21 cellular contexts compared by ENCODE assay signal in the genomic region with DNA sequence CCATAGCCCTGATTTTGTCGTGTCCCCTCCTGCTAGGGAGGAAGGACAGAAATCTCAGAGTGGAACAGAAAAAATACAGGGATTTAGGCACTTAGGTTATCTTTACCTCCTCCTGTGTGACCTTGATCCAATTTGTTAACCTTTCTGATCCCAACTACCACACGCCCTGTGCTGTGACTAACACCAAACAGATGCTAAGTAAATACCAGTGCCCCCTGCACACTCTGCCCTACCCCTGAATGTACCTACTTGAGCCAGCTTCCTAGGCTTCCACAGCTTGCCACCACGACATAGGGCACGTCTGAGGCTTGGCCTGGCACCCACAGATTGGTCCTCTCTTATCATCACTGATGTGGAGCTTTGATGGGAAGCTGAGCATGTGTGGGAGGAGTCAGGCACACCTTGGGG. TPM values are rescaled to one million over a fixed set of nuclear protein-coding genes. Genes with fewer than 3 reads are reported as not detected.
DNase-seq lines count a peak whose midpoint lies in the region; ATAC-seq and TF ChIP-seq lines count a peak whose summit lies in the region.
"Had no signal": no experiment of that assay in that cellular context is flagged by ENCODE, and none has a peak within 500 bp of the region (broad histone marks: within the 10 kb centered on the region; RNA-seq: fewer than 3 reads in every experiment).

No MANE protein-coding gene starts in this region.

- no peaks in the 10 kb centered on the region for H3F3A ChIP-seq in Loucy (ENCODE audit: low read depth)

- H3K4me1 ChIP-seq in Loucy (ENCODE audit: insufficient read depth, low read length, poor library complexity, severe bottlenecking) (peaks cover 49% of the 10 kb centered on the region), gastrocnemius medialis (peaks cover 72 to 84% of the 10 kb centered on the region in 2 donors)
- H3K4me1 ChIP-seq: left lung had no signal

- H4K20me1 ChIP-seq in Loucy (ENCODE audit: insufficient read depth, low read length, poor library complexity, severe bottlenecking) = no peaks in the 10 kb centered on the region

- H3K36me3 Mint-ChIP-seq in activated naive CD4-positive, alpha-beta T cell treated with anti-CD3 and anti-CD28 coated beads, Interleukin-2, amount 10 ng/mL, durations not matched to agents 7 days and 5 days = peaks cover 19% of the 10 kb centered on the region
- no peaks in the 10 kb centered on the region for H3K36me3 Mint-ChIP-seq in activated naive CD4-positive, alpha-beta T cell treated with anti-CD3 and anti-CD28 coated beads for 36 hours (ENCODE audit: low read depth)
- H3K36me3 Mint-ChIP-seq in activated T-helper 17 cell treated with anti-CD3 and anti-CD28 coated beads, Interleukin-2, amount 50 U/mL, for 72 hours (ENCODE audit: low read depth) = no peaks in the 10 kb centered on the region
- H3K36me3 Mint-ChIP-seq: CD4-positive, alpha-beta memory T cell had no signal

- no peak overlapping the region for H3K4me2 ChIP-seq in Loucy (ENCODE audit: low read depth, low read length, poor library complexity, severe bottlenecking)

- peak overlapping the region; percentile 98 to 99 (median 98) for H3K27ac ChIP-seq in gastrocnemius medialis
- H3K27ac ChIP-seq: left lung, SJSA1 had no signal

- no peak overlapping the region for H3K4me3 ChIP-seq in Loucy (ENCODE audit: low read length, poor library complexity, severe bottlenecking)
- no peak overlapping the region for H3K4me3 ChIP-seq in gastrocnemius medialis
- H3K4me3 ChIP-seq: left lung, SJSA1, thoracic aorta had no signal

- no peak for TF ChIP-seq POLR2A in gastrocnemius medialis (IDR thresholded peaks at IDR 0.05)

- no peaks in the 10 kb centered on the region for H3K27me3 ChIP-seq in Loucy (ENCODE audit: insufficient read depth, low read length, poor library complexity, severe bottlenecking)
- no peaks in the 10 kb centered on the region for H3K27me3 ChIP-seq in gastrocnemius medialis
- H3K27me3 ChIP-seq: SJSA1 had no signal

- H3K9me3 Mint-ChIP-seq in activated naive CD4-positive, alpha-beta T cell treated with anti-CD3 and anti-CD28 coated beads, Interleukin-2, amount 10 ng/mL, durations not matched to agents 7 days and 5 days = peaks cover 12% of the 10 kb centered on the region
- H3K9me3 Mint-ChIP-seq in activated naive CD4-positive, alpha-beta T cell treated with anti-CD3 and anti-CD28 coated beads for 36 hours = no peaks in the 10 kb centered on the region
- no peaks in the 10 kb centered on the region for H3K9me3 Mint-ChIP-seq in activated T-helper 17 cell treated with anti-CD3 and anti-CD28 coated beads, Interleukin-2, amount 50 U/mL, for 72 hours
- H3K9me3 Mint-ChIP-seq: CD4-positive, alpha-beta memory T cell had no signal

- H3K4me3 Mint-ChIP-seq in activated naive CD4-positive, alpha-beta T cell treated with anti-CD3 and anti-CD28 coated beads, Interleukin-2, amount 10 ng/mL, durations not matched to agents 7 days and 5 days = no peak overlapping the region
- H3K4me3 Mint-ChIP-seq in activated naive CD4-positive, alpha-beta T cell treated with anti-CD3 and anti-CD28 coated beads for 36 hours = no peak overlapping the region
- peak overlapping the region; percentile 76 for H3K4me3 Mint-ChIP-seq in activated T-helper 17 cell treated with anti-CD3 and anti-CD28 coated beads, Interleukin-2, amount 50 U/mL, for 72 hours
- H3K4me3 Mint-ChIP-seq: B cell; CD4-positive, alpha-beta memory T cell; endodermal cell had no signal

- H3K27me3 Mint-ChIP-seq in activated naive CD4-positive, alpha-beta T cell treated with anti-CD3 and anti-CD28 coated beads, Interleukin-2, amount 10 ng/mL, durations not matched to agents 7 days and 5 days = no peaks in the 10 kb centered on the region
- no peaks in the 10 kb centered on the region for H3K27me3 Mint-ChIP-seq in activated naive CD4-positive, alpha-beta T cell treated with anti-CD3 and anti-CD28 coated beads for 36 hours (ENCODE audit: low read depth)
- H3K27me3 Mint-ChIP-seq in activated T-helper 17 cell treated with anti-CD3 and anti-CD28 coated beads, Interleukin-2, amount 50 U/mL, for 72 hours = peaks cover 5% of the 10 kb centered on the region

- intact Hi-C loops in activated naive CD4-positive, alpha-beta T cell treated with anti-CD3 and anti-CD28 coated beads for 36 hours (cut with micrococcal nuclease) = no loop called here
- intact Hi-C loops in gastrocnemius medialis (cut with DNase I; ENCODE audit: low total_unique reads) = no loop called here

- H3K9me2 ChIP-seq in Loucy (replicated peaks; ENCODE audit: low read depth, low read length) = no peaks in the 10 kb centered on the region

- TF ChIP-seq CTCF in Loucy (conservative IDR thresholded peaks at IDR 0.05; ENCODE audit: low read length) = no peak
- no peak for TF ChIP-seq CTCF in gastrocnemius medialis (IDR thresholded peaks at IDR 0.05 in 4 of 5, conservative IDR thresholded peaks at IDR 0.05 in 1 of 5)

- H3K4me1 Mint-ChIP-seq in activated naive CD4-positive, alpha-beta T cell treated with anti-CD3 and anti-CD28 coated beads, Interleukin-2, amount 10 ng/mL, durations not matched to agents 7 days and 5 days = peaks cover 64% of the 10 kb centered on the region
- H3K4me1 Mint-ChIP-seq in activated naive CD4-positive, alpha-beta T cell treated with anti-CD3 and anti-CD28 coated beads for 36 hours (ENCODE audit: low read depth) = peaks cover 17% of the 10 kb centered on the region
- H3K4me1 Mint-ChIP-seq in activated T-helper 17 cell treated with anti-CD3 and anti-CD28 coated beads, Interleukin-2, amount 50 U/mL, for 72 hours = peaks cover 21% of the 10 kb centered on the region
- H3K4me1 Mint-ChIP-seq: B cell had no signal

- H3K79me2 ChIP-seq in Loucy (ENCODE audit: insufficient read depth, low read length) = no peaks in the 10 kb centered on the region; the same call in 1 of the 2 replicates

- no peak overlapping the region for H2AFZ ChIP-seq in Loucy (ENCODE audit: low read length)

- no peak for ATAC-seq in activated T-helper 17 cell treated with anti-CD3 and anti-CD28 coated beads, Interleukin-2, amount 50 U/mL, for 72 hours (replicated peaks)
- no peak for ATAC-seq in gastrocnemius medialis
- no peak for ATAC-seq in HG02852 (IDR thresholded peaks at IDR 0.05; ENCODE audit: unreplicated experiment)
- ATAC-seq: left lung had no signal

- no peak for DNase-seq in activated naive CD4-positive, alpha-beta T cell treated with anti-CD3 and anti-CD28 coated beads, Interleukin-2, amount 10 ng/mL, durations not matched to agents 7 days and 5 days
- no peak for DNase-seq in activated naive CD4-positive, alpha-beta T cell treated with anti-CD3 and anti-CD28 coated beads for 36 hours
- DNase-seq in gastrocnemius medialis = no peak
- DNase-seq in COLO829 (ENCODE audit: low spot score) = no peak
- DNase-seq: ACHN; activated gamma-delta T cell treated with Interleukin-2 at 50 U/mL for 16 hours; CD4-positive, alpha-beta memory T cell; dermis blood vessel endothelial cell; endodermal cell; glutamatergic neuron; left lung; NCI-H748 treated with DMSO at 0.1 percent for 48 hours; small intestine; stimulated activated naive CD4-positive, alpha-beta T cell treated with Interleukin-2 at 50 U/mL for 16 hours had no signal

- CTCF ChIA-PET in activated naive CD4-positive, alpha-beta T cell treated with anti-CD3 and anti-CD28 coated beads, Interleukin-2, amount 10 ng/mL, durations not matched to agents 7 days and 5 days (lab: Charles Lee) = interaction anchor here (1.0 to 4.7 kb wide), 3 partner anchors 22 to 288 kb away, joined by 3 to 19 read pairs (median 3); no protein-coding TSS in a partner anchor
- CTCF ChIA-PET in activated naive CD4-positive, alpha-beta T cell treated with anti-CD3 and anti-CD28 coated beads for 36 hours (lab: Charles Lee) = no interaction called here

- peak overlapping the region; percentile 39 for H3K27ac Mint-ChIP-seq in activated naive CD4-positive, alpha-beta T cell treated with anti-CD3 and anti-CD28 coated beads, Interleukin-2, amount 10 ng/mL, durations not matched to agents 7 days and 5 days
- no peak overlapping the region for H3K27ac Mint-ChIP-seq in activated naive CD4-positive, alpha-beta T cell treated with anti-CD3 and anti-CD28 coated beads for 36 hours
- H3K27ac Mint-ChIP-seq in activated T-helper 17 cell treated with anti-CD3 and anti-CD28 coated beads, Interleukin-2, amount 50 U/mL, for 72 hours = peak overlapping the region; percentile 98
- H3K27ac Mint-ChIP-seq: B cell; CD4-positive, alpha-beta memory T cell; endodermal cell; progenitor cell of endocrine pancreas had no signal

- no peaks in the 10 kb centered on the region for H3K9me3 ChIP-seq in Loucy (ENCODE audit: insufficient read depth, low read depth, low read length)
- no peaks in the 10 kb centered on the region for H3K9me3 ChIP-seq in gastrocnemius medialis
- H3K9me3 ChIP-seq: left lung, SJSA1, thoracic aorta had no signal

- in situ Hi-C loops in gastrocnemius medialis (cut with MboI; ENCODE audit: low sequenced_read_pairs in 4 of 4) = no loop called here

- peak overlapping the region; percentile 42 for H3K9ac ChIP-seq in Loucy (ENCODE audit: low read depth, low read length, poor library complexity, severe bottlenecking)

- H3K36me3 ChIP-seq in Loucy (ENCODE audit: insufficient read depth, low read length) (no peaks in the 10 kb centered on the region), gastrocnemius medialis (no peaks in the 10 kb centered on the region)
- H3K36me3 ChIP-seq: left lung, SJSA1, thoracic aorta had no signal

RNA-seq across cellular contexts. Expression of gene MYO18B, which starts 9.2 kb away (rescaled TPM):
- total RNA-seq in activated naive CD4-positive, alpha-beta T cell treated with anti-CD3 and anti-CD28 coated beads for 36 hours = under 1 TPM; 0.14 to 0.17 TPM
- 1 to 10 TPM; 2.3 to 4.3 TPM for total RNA-seq in activated T-helper 17 cell treated with anti-CD3 and anti-CD28 coated beads, Interleukin-2, amount 50 U/mL, for 72 hours
- total RNA-seq in gastrocnemius medialis = 100 to 1,000 TPM; 273 to 408 (median 362) TPM

Comparison
In these comparisons a context has a peak if more than half of its experiments do, and no peak if none do; other contexts are left out.
1. RNA of gene MYO18B, which starts 9.2 kb away (total RNA-seq): 273 to 408 TPM in gastrocnemius medialis; 2.3 to 4.3 TPM in activated T-helper 17 cell treated with anti-CD3 and anti-CD28 coated beads, Interleukin-2, amount 50 U/mL, for 72 hours and 0.14 to 0.17 TPM in activated naive CD4-positive, alpha-beta T cell treated with anti-CD3 and anti-CD28 coated beads for 36 hours; every median in the first group is over 10 times any median in the second.